11 cellular contexts compared by ENCODE assay signal in the genomic region with DNA sequence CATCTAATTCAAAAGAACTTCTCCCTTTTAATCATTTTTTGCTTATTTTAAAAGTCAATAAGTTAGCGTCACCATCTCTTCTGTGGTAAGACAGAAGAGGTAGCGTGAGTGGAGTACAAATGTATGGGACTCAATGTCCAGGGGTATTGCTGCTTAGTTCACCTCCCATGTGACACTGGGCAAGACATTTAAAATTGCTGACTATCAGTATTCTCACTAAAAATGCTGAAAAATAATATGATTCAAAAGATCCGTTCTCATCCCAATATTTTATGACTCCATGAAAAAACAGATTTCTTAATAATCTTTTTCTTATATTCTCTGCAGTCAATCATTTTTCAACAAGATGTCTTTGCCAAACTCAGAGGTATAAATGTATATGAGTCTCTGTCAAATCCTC.
"Had no signal": no experiment of that assay in that cellular context is flagged by ENCODE, and none has a peak within 500 bp of the region (broad histone marks: within the 10 kb centered on the region; RNA-seq: fewer than 3 reads in every experiment).

No MANE protein-coding gene starts in this region.

- H3K36me3 ChIP-seq: HAP-1 had no signal

- H3K27ac Mint-ChIP-seq: GM23338, H9, HFFc6 had no signal

- DNase-seq: GM23248, GOT3, H7, H9, HCEC 1CT, HFFc6 had no signal

- FAIRE-seq: H1, H54 had no signal

- H3K9ac ChIP-seq: GM23248 had no signal

- H3K4me3 ChIP-seq: GM23248, GM23338, HAP-1 had no signal

- ATAC-seq: GM23338, HCT116 had no signal

- H3K27ac ChIP-seq: GM23248 had no signal

- H3K4me3 Mint-ChIP-seq: GM23338, H9, HFFc6 had no signal

- H3K9me3 Mint-ChIP-seq: GM23338, H9 had no signal

- H3K9me3 ChIP-seq: HAP-1 had no signal

- H2AFZ ChIP-seq: GM23248, GM23338 had no signal

- H3K4me2 ChIP-seq: GM23338 had no signal

- H3K4me1 ChIP-seq: HAP-1 had no signal
